ENCODE assay signal across 16 cellular contexts in genomic region chr22:31898406-31898805, GRCh38.
"Had no signal": no experiment of that assay in that cellular context is flagged by ENCODE, and none has a peak within 500 bp of the region (broad histone marks: within the 10 kb centered on the region; RNA-seq: fewer than 3 reads in every experiment).

No MANE protein-coding gene starts in this region.

- H3K9me3 ChIP-seq: lower lobe of right lung, prostate gland, testis, upper lobe of right lung had no signal

- H3K27ac ChIP-seq: lower lobe of right lung, prostate gland, testis, upper lobe of right lung had no signal

- FAIRE-seq: islet of Langerhans, TTC549 had no signal

- ATAC-seq: lower lobe of right lung; natural killer cell treated with Interleukin-12 subunit alpha and Interleukin-12 subunit beta and Interleukin-15 and Interleukin-18, amount 100 ng/mL, for 72 hours; right cardiac atrium; upper lobe of right lung had no signal

- H3K36me3 ChIP-seq: prostate gland had no signal

- H3K36me3 Mint-ChIP-seq: natural killer cell treated with Interleukin-12 subunit alpha and Interleukin-12 subunit beta and Interleukin-15 and Interleukin-18, amount 100 ng/mL, for 72 hours had no signal

- H3K27me3 ChIP-seq: hepatocyte, testis, upper lobe of right lung had no signal

- H3K9me3 Mint-ChIP-seq: activated CD4-positive, alpha-beta memory T cell treated with anti-CD3 and anti-CD28 coated beads for 36 hours; activated naive CD8-positive, alpha-beta T cell treated with anti-CD3 and anti-CD28 coated beads for 36 hours; dendritic cell treated with granulocyte-macrophage colony-stimulating factor and Interleukin-4, amounts not matched to agents 40 ng/mL and 50 ng/mL, for 4 days; natural killer cell treated with Interleukin-12 subunit alpha and Interleukin-12 subunit beta and Interleukin-15 and Interleukin-18, amount 100 ng/mL, for 72 hours; stimulated activated naive CD8-positive, alpha-beta T cell treated with anti-CD3 and anti-CD28 coated beads, Interleukin-15, Interleukin-2, amounts not matched to agents 100 ng/mL and 50 ng/mL, for 24 hours; T-helper 2 cell treated with Interferon-gamma antibody and Interleukin-4, amounts not matched to agents 5 μg/mL and 100 μg/mL, for 36 hours had no signal

- H3K79me2 ChIP-seq: hepatocyte had no signal

- DNase-seq: activated CD4-positive, alpha-beta memory T cell treated with anti-CD3 and anti-CD28 coated beads for 36 hours; activated CD4-positive, alpha-beta T cell treated with anti-CD3 and anti-CD28 coated beads for 4 hours; activated naive CD8-positive, alpha-beta T cell treated with anti-CD3 and anti-CD28 coated beads for 36 hours; effector memory CD4-positive, alpha-beta T cell; lower lobe of right lung; right cardiac atrium; testis; upper lobe of right lung had no signal

- H3K4me3 Mint-ChIP-seq: activated CD4-positive, alpha-beta memory T cell treated with anti-CD3 and anti-CD28 coated beads for 36 hours; activated naive CD8-positive, alpha-beta T cell treated with anti-CD3 and anti-CD28 coated beads for 36 hours; dendritic cell treated with granulocyte-macrophage colony-stimulating factor and Interleukin-4, amounts not matched to agents 40 ng/mL and 50 ng/mL, for 4 days; natural killer cell treated with Interleukin-12 subunit alpha and Interleukin-12 subunit beta and Interleukin-15 and Interleukin-18, amount 100 ng/mL, for 72 hours; stimulated activated naive CD8-positive, alpha-beta T cell treated with anti-CD3 and anti-CD28 coated beads, Interleukin-15, Interleukin-2, amounts not matched to agents 100 ng/mL and 50 ng/mL, for 24 hours; T-helper 2 cell treated with Interferon-gamma antibody and Interleukin-4, amounts not matched to agents 5 μg/mL and 100 μg/mL, for 36 hours had no signal

- H3K4me1 ChIP-seq: lower lobe of right lung, prostate gland, upper lobe of right lung had no signal

- H3K4me1 Mint-ChIP-seq: activated naive CD8-positive, alpha-beta T cell treated with anti-CD3 and anti-CD28 coated beads for 36 hours had no signal

- H3K27ac Mint-ChIP-seq: activated CD4-positive, alpha-beta memory T cell treated with anti-CD3 and anti-CD28 coated beads for 36 hours; dendritic cell treated with granulocyte-macrophage colony-stimulating factor and Interleukin-4, amounts not matched to agents 40 ng/mL and 50 ng/mL, for 4 days; natural killer cell treated with Interleukin-12 subunit alpha and Interleukin-12 subunit beta and Interleukin-15 and Interleukin-18, amount 100 ng/mL, for 72 hours; stimulated activated naive CD8-positive, alpha-beta T cell treated with anti-CD3 and anti-CD28 coated beads, Interleukin-15, Interleukin-2, amounts not matched to agents 100 ng/mL and 50 ng/mL, for 24 hours; T-helper 2 cell treated with Interferon-gamma antibody and Interleukin-4, amounts not matched to agents 5 μg/mL and 100 μg/mL, for 36 hours had no signal

- H2AFZ ChIP-seq: hepatocyte had no signal

- H3K4me2 ChIP-seq: hepatocyte had no signal

- H3K4me3 ChIP-seq: hepatocyte, lower lobe of right lung, prostate gland, testis, upper lobe of right lung had no signal

- H3K27me3 Mint-ChIP-seq: activated CD4-positive, alpha-beta memory T cell treated with anti-CD3 and anti-CD28 coated beads for 36 hours; activated naive CD8-positive, alpha-beta T cell treated with anti-CD3 and anti-CD28 coated beads for 36 hours; dendritic cell treated with granulocyte-macrophage colony-stimulating factor and Interleukin-4, amounts not matched to agents 40 ng/mL and 50 ng/mL, for 4 days; natural killer cell treated with Interleukin-12 subunit alpha and Interleukin-12 subunit beta and Interleukin-15 and Interleukin-18, amount 100 ng/mL, for 72 hours; stimulated activated naive CD8-positive, alpha-beta T cell treated with anti-CD3 and anti-CD28 coated beads, Interleukin-15, Interleukin-2, amounts not matched to agents 100 ng/mL and 50 ng/mL, for 24 hours had no signal
